3 cellular contexts compared by ENCODE assay signal in the genomic region with DNA sequence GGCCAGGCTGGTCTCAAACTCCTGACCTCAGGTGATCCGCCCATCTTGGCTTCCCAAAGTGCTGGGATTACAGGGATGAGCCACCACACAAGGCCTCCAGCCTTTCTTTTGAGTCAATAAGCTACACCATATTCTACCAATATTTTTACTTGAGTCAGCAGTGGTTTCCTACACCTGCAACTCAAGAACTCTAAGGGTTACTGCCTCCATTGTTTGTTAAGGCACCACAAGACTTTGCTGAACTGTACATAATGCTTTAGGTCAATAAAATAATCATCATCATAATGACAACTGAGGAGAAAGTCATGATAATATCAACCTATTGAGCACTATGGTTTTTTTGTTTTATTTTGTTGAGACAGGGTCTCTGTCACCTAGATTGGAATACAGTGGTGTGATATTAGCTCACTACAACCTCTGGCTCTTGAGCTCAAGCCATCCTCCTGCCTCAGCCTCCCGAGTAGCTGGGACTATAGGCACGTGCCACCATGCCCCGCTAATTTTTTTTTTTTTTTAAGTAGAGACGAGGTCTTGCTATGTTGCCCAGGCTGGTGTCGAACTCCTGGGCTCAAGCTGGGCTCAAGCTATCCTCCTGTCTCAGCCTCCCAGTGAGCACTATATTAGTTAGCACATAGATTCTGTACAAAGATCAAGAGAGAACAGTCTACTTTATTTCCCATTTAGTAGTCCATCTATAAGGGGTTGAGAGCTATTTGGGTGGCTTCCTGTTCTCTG.
TF ChIP-seq lines count a peak whose summit lies in the region.

No MANE protein-coding gene starts in this region.

TF ChIP-seq in SK-N-SH, 30 proteins besides CTCF, POLR2A, EP300 and RAD21:
- TF ChIP-seq NFIC (IDR thresholded peaks at IDR 0.05; ENCODE audit: borderline replicate concordance) = no peak
- TF ChIP-seq FOXM1 (IDR thresholded peaks at IDR 0.05; ENCODE audit: low read depth) = no peak
- no peak for TF ChIP-seq RCOR1 (IDR thresholded peaks at IDR 0.05; ENCODE audit: low read length)
- TF ChIP-seq, protein P1, sequence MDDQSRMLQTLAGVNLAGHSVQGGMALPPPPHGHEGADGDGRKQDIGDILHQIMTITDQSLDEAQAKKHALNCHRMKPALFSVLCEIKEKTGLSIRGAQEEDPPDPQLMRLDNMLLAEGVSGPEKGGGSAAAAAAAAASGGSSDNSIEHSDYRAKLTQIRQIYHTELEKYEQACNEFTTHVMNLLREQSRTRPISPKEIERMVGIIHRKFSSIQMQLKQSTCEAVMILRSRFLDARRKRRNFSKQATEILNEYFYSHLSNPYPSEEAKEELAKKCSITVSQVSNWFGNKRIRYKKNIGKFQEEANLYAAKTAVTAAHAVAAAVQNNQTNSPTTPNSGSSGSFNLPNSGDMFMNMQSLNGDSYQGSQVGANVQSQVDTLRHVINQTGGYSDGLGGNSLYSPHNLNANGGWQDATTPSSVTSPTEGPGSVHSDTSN (IDR thresholded peaks at IDR 0.05) = no peak
- TF ChIP-seq YY1 (IDR thresholded peaks at IDR 0.05; ENCODE audit: low read depth) = no peak
- TF ChIP-seq, protein P2, sequence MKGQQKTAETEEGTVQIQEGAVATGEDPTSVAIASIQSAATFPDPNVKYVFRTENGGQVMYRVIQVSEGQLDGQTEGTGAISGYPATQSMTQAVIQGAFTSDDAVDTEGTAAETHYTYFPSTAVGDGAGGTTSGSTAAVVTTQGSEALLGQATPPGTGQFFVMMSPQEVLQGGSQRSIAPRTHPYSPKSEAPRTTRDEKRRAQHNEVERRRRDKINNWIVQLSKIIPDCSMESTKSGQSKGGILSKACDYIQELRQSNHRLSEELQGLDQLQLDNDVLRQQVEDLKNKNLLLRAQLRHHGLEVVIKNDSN (IDR thresholded peaks at IDR 0.05; ENCODE audit: borderline replicate concordance, low read depth) = no peak
- no peak for TF ChIP-seq RFX5 (IDR thresholded peaks at IDR 0.05; ENCODE audit: low read length)

TF ChIP-seq in SK-N-SH treated with all-trans-retinoic acid at 6 μM for 48 hours, 23 proteins besides CTCF, POLR2A, EP300 and RAD21 (continues in another document):
- TF ChIP-seq ZFP30 (CRISPR knock-in tag; IDR thresholded peaks at IDR 0.05) = no peak
- TF ChIP-seq ZC3H10 (CRISPR knock-in tag; IDR thresholded peaks at IDR 0.05) = no peak
- TF ChIP-seq OSR1 (CRISPR knock-in tag; IDR thresholded peaks at IDR 0.05) = no peak
- no peak for TF ChIP-seq GLIS3 (CRISPR knock-in tag; IDR thresholded peaks at IDR 0.05)
- TF ChIP-seq, protein P3, sequence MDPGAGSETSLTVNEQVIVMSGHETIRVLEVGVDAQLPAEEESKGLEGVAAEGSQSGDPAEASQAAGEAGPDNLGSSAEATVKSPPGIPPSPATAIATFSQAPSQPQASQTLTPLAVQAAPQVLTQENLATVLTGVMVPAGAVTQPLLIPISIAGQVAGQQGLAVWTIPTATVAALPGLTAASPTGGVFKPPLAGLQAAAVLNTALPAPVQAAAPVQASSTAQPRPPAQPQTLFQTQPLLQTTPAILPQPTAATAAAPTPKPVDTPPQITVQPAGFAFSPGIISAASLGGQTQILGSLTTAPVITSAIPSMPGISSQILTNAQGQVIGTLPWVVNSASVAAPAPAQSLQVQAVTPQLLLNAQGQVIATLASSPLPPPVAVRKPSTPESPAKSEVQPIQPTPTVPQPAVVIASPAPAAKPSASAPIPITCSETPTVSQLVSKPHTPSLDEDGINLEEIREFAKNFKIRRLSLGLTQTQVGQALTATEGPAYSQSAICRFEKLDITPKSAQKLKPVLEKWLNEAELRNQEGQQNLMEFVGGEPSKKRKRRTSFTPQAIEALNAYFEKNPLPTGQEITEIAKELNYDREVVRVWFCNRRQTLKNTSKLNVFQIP (CRISPR knock-in tag; IDR thresholded peaks at IDR 0.05; ENCODE audit: borderline replicate concordance, low read depth) = no peak
- TF ChIP-seq TCF4 (CRISPR knock-in tag; IDR thresholded peaks at IDR 0.05; ENCODE audit: borderline replicate concordance) = no peak
- TF ChIP-seq TOX (CRISPR knock-in tag; IDR thresholded peaks at IDR 0.05; ENCODE audit: borderline replicate concordance) = no peak
- TF ChIP-seq, protein P4, sequence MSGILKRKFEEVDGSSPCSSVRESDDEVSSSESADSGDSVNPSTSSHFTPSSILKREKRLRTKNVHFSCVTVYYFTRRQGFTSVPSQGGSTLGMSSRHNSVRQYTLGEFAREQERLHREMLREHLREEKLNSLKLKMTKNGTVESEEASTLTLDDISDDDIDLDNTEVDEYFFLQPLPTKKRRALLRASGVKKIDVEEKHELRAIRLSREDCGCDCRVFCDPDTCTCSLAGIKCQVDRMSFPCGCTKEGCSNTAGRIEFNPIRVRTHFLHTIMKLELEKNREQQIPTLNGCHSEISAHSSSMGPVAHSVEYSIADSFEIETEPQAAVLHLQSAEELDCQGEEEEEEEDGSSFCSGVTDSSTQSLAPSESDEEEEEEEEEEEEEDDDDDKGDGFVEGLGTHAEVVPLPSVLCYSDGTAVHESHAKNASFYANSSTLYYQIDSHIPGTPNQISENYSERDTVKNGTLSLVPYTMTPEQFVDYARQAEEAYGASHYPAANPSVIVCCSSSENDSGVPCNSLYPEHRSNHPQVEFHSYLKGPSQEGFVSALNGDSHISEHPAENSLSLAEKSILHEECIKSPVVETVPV (CRISPR knock-in tag; IDR thresholded peaks at IDR 0.05) = no peak
- no peak for TF ChIP-seq RARB (CRISPR knock-in tag; IDR thresholded peaks at IDR 0.05)
- TF ChIP-seq BACH2 (CRISPR knock-in tag; IDR thresholded peaks at IDR 0.05; ENCODE audit: borderline replicate concordance) = no peak
- no peak for TF ChIP-seq ESRRG (CRISPR knock-in tag; IDR thresholded peaks at IDR 0.05)
- TF ChIP-seq, protein P5, sequence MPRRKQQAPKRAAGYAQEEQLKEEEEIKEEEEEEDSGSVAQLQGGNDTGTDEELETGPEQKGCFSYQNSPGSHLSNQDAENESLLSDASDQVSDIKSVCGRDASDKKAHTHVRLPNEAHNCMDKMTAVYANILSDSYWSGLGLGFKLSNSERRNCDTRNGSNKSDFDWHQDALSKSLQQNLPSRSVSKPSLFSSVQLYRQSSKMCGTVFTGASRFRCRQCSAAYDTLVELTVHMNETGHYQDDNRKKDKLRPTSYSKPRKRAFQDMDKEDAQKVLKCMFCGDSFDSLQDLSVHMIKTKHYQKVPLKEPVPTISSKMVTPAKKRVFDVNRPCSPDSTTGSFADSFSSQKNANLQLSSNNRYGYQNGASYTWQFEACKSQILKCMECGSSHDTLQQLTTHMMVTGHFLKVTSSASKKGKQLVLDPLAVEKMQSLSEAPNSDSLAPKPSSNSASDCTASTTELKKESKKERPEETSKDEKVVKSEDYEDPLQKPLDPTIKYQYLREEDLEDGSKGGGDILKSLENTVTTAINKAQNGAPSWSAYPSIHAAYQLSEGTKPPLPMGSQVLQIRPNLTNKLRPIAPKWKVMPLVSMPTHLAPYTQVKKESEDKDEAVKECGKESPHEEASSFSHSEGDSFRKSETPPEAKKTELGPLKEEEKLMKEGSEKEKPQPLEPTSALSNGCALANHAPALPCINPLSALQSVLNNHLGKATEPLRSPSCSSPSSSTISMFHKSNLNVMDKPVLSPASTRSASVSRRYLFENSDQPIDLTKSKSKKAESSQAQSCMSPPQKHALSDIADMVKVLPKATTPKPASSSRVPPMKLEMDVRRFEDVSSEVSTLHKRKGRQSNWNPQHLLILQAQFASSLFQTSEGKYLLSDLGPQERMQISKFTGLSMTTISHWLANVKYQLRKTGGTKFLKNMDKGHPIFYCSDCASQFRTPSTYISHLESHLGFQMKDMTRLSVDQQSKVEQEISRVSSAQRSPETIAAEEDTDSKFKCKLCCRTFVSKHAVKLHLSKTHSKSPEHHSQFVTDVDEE (CRISPR knock-in tag; IDR thresholded peaks at IDR 0.05) = no peak
- TF ChIP-seq ZFP3 (CRISPR knock-in tag; IDR thresholded peaks at IDR 0.05) = no peak
- no peak for TF ChIP-seq PPARA (CRISPR knock-in tag; IDR thresholded peaks at IDR 0.05; ENCODE audit: borderline replicate concordance)
- no peak for TF ChIP-seq ISL1 (CRISPR knock-in tag; IDR thresholded peaks at IDR 0.05)
- TF ChIP-seq ARNTL (CRISPR knock-in tag; IDR thresholded peaks at IDR 0.05; ENCODE audit: borderline replicate concordance, low read depth) = no peak
- TF ChIP-seq, protein P6, sequence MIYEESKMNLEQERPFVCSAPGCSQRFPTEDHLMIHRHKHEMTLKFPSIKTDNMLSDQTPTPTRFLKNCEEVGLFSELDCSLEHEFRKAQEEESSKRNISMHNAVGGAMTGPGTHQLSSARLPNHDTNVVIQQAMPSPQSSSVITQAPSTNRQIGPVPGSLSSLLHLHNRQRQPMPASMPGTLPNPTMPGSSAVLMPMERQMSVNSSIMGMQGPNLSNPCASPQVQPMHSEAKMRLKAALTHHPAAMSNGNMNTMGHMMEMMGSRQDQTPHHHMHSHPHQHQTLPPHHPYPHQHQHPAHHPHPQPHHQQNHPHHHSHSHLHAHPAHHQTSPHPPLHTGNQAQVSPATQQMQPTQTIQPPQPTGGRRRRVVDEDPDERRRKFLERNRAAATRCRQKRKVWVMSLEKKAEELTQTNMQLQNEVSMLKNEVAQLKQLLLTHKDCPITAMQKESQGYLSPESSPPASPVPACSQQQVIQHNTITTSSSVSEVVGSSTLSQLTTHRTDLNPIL (CRISPR knock-in tag; IDR thresholded peaks at IDR 0.05; ENCODE audit: low read depth) = no peak

TF ChIP-seq in GM12878, 131 proteins besides CTCF, POLR2A, EP300 and RAD21:
- TF ChIP-seq IRF4 (IDR thresholded peaks at IDR 0.05; ENCODE audit: low read depth, low read length) = no peak
- no peak for TF ChIP-seq CHD4 (IDR thresholded peaks at IDR 0.05)
- TF ChIP-seq ZSCAN29 (IDR thresholded peaks at IDR 0.05) = no peak
- no peak for TF ChIP-seq MEF2B (IDR thresholded peaks at IDR 0.05; ENCODE audit: partially characterized antibody, poor library complexity, severe bottlenecking)
- no peak for TF ChIP-seq KAT2A (conservative IDR thresholded peaks at IDR 0.05; ENCODE audit: control insufficient read depth, low read depth, low read length)
- TF ChIP-seq, protein P7, sequence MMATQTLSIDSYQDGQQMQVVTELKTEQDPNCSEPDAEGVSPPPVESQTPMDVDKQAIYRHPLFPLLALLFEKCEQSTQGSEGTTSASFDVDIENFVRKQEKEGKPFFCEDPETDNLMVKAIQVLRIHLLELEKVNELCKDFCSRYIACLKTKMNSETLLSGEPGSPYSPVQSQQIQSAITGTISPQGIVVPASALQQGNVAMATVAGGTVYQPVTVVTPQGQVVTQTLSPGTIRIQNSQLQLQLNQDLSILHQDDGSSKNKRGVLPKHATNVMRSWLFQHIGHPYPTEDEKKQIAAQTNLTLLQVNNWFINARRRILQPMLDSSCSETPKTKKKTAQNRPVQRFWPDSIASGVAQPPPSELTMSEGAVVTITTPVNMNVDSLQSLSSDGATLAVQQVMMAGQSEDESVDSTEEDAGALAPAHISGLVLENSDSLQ (IDR thresholded peaks at IDR 0.05) = no peak
- TF ChIP-seq MTA3 (IDR thresholded peaks at IDR 0.05; ENCODE audit: borderline replicate concordance, low read length) = no peak
- TF ChIP-seq NFXL1 (IDR thresholded peaks at IDR 0.05; ENCODE audit: borderline replicate concordance) = peak; percentile 88
- no peak for TF ChIP-seq POU2F2 (IDR thresholded peaks at IDR 0.05; ENCODE audit: borderline replicate concordance, low read depth, low read length)
- TF ChIP-seq ZBED1 (IDR thresholded peaks at IDR 0.05; ENCODE audit: borderline replicate concordance) = 0 out of 2 replicates have a peak, but pooled peaks have one; percentile 14
TF ChIP-seq in GM12878: peak in this region for 2.
